In genomic region chr1:155911156-155912055, GRCh38 we compare ENCODE assay signal across 8 cellular contexts. TPM values are rescaled to one million over a fixed set of nuclear protein-coding genes. Genes with fewer than 3 reads are reported as not detected.
DNase-seq lines count a peak whose midpoint lies in the region; ATAC-seq and TF ChIP-seq lines count a peak whose summit lies in the region.

TSS of gene RIT1 (minus strand) at chr1:155911349. CDS start at chr1:155910761, 588 bp downstream.

- no peak for TF ChIP-seq EP300 in Ishikawa (IDR thresholded peaks at IDR 0.05; ENCODE audit: borderline replicate concordance)

- H2AFZ ChIP-seq in fibroblast of lung (ENCODE audit: low read length): no peak within 1 kb of the TSS

- H3K4me3 Mint-ChIP-seq in naive B cell: peak within 1 kb of the TSS; percentile 84 to 99 (median 97)
- peak within 1 kb of the TSS; percentile 95 for H3K4me3 Mint-ChIP-seq in stimulated activated memory B cell treated with anti-CD40 and anti-IgM and Interleukin-4, amounts not matched to agents 10 μg/mL and 1 μg/mL and 100 μg/mL, for 72 hours

- H3K27me3 ChIP-seq in fibroblast of lung (ENCODE audit: control insufficient read depth, insufficient read depth, low read length): no peaks in the 10 kb centered on the region

- H3K4me1 Mint-ChIP-seq in naive B cell: peaks cover 18 to 22% (median 21%) of the 10 kb centered on the region in 3 donors
- peaks cover 27% of the 10 kb centered on the region for H3K4me1 Mint-ChIP-seq in stimulated activated memory B cell treated with anti-CD40 and anti-IgM and Interleukin-4, amounts not matched to agents 10 μg/mL and 1 μg/mL and 100 μg/mL, for 72 hours

- H3K79me2 ChIP-seq in fibroblast of lung (ENCODE audit: control insufficient read depth, insufficient read depth, low read length): peaks cover 18% of the 10 kb centered on the region

- no peaks in the 10 kb centered on the region for H3K27me3 Mint-ChIP-seq in naive B cell
- no peaks in the 10 kb centered on the region for H3K27me3 Mint-ChIP-seq in stimulated activated memory B cell treated with anti-CD40 and anti-IgM and Interleukin-4, amounts not matched to agents 10 μg/mL and 1 μg/mL and 100 μg/mL, for 72 hours

- H3K36me3 ChIP-seq in fibroblast of lung (ENCODE audit: control insufficient read depth, insufficient read depth, low read length): peaks cover 9% of the 10 kb centered on the region

- H4K20me1 ChIP-seq in fibroblast of lung (ENCODE audit: control insufficient read depth, extremely low read depth, insufficient read depth, low read length): no peaks in the 10 kb centered on the region

- H3K27ac ChIP-seq in fibroblast of lung (ENCODE audit: insufficient read depth, low read length): peak within 1 kb of the TSS; percentile 94

- no peaks in the 10 kb centered on the region for H3K9me3 ChIP-seq in fibroblast of lung (ENCODE audit: control insufficient read depth, insufficient read depth, low read depth, low read length)

- peak within 1 kb of the TSS; percentile 97 to 100 (median 98) for H3K27ac Mint-ChIP-seq in naive B cell
- peak within 1 kb of the TSS; percentile 94 for H3K27ac Mint-ChIP-seq in stimulated activated memory B cell treated with anti-CD40 and anti-IgM and Interleukin-4, amounts not matched to agents 10 μg/mL and 1 μg/mL and 100 μg/mL, for 72 hours

- peak within 1 kb of the TSS; percentile 72 to 97 (median 89) for H3K4me3 ChIP-seq in fibroblast of lung (replicated peaks in 1 of 4; ENCODE audit: control extremely low read depth in 1 of 4, insufficient read depth in 1 of 4, low read depth in 3 of 4, low read length in 4 of 4)

- no peaks in the 10 kb centered on the region for H3K9me3 Mint-ChIP-seq in naive B cell
- no peaks in the 10 kb centered on the region for H3K9me3 Mint-ChIP-seq in stimulated activated memory B cell treated with anti-CD40 and anti-IgM and Interleukin-4, amounts not matched to agents 10 μg/mL and 1 μg/mL and 100 μg/mL, for 72 hours

- peak within 1 kb of the TSS; percentile 76 for H3K9ac ChIP-seq in fibroblast of lung (ENCODE audit: insufficient read depth, low read length)

- H3K36me3 Mint-ChIP-seq in naive B cell: peaks cover 0 to 9% of the 10 kb centered on the region in 2 donors
- H3K36me3 Mint-ChIP-seq in stimulated activated memory B cell treated with anti-CD40 and anti-IgM and Interleukin-4, amounts not matched to agents 10 μg/mL and 1 μg/mL and 100 μg/mL, for 72 hours: peaks cover 29% of the 10 kb centered on the region

- peak; percentile 6; the same call in 1 of the 2 replicates for TF ChIP-seq RAD21 in Ishikawa (IDR thresholded peaks at IDR 0.05; ENCODE audit: low read depth)

- DNase-seq in DMS53 (lab: John Stamatoyannopoulos, UW) (peak; percentile 93), RPMI8226 (peak; percentile 94), fibroblast of lung (ENCODE audit: low read depth in 2 of 2) (peak; percentile 72 to 79), naive B cell (peak; percentile 76)
- peak; percentile 70 to 78 for DNase-seq in activated T-helper 1 cell treated with anti-CD3 and anti-CD28 coated beads, Interleukin-2, amount 50 U/mL, for 16 hours (ENCODE audit: low read depth in 1 of 2, low spot score in 1 of 2)

- peak; percentile 85 for ATAC-seq in GM21529 (IDR thresholded peaks at IDR 0.05; ENCODE audit: unreplicated experiment)
- ATAC-seq in naive B cell (ENCODE audit: low read depth in 2 of 2): peak; percentile 97 to 98
- peak; percentile 98 for ATAC-seq in stimulated activated memory B cell treated with anti-CD40 and anti-IgM and Interleukin-4, amounts not matched to agents 10 μg/mL and 1 μg/mL and 100 μg/mL, for 72 hours

- peak within 1 kb of the TSS; percentile 92 for H3K4me2 ChIP-seq in fibroblast of lung (ENCODE audit: extremely low read depth, insufficient read depth, low read length)

- peak in 1 of 2 donors; percentile 4 for TF ChIP-seq CTCF in fibroblast of lung (conservative IDR thresholded peaks at IDR 0.05 in 1 of 2, IDR thresholded peaks at IDR 0.05 in 1 of 2; ENCODE audit: low read depth in 1 of 2, low read length in 2 of 2)

- peaks cover 6% of the 10 kb centered on the region for H3K4me1 ChIP-seq in fibroblast of lung (ENCODE audit: control insufficient read depth, extremely low read depth, insufficient read depth, low read length)

TF ChIP-seq in Ishikawa, 13 proteins besides CTCF, POLR2A, EP300 and RAD21:
- TF ChIP-seq YY1 (IDR thresholded peaks at IDR 0.05; ENCODE audit: low read depth) (peak; percentile 88), TAF1 (IDR thresholded peaks at IDR 0.05; ENCODE audit: low read depth) (peak; percentile 58; the same call in 1 of the 2 replicates), MAX (IDR thresholded peaks at IDR 0.05) (peak; percentile 40; the same call in 1 of the 2 replicates), USF1 (IDR thresholded peaks at IDR 0.05) (no peak), CEBPB (IDR thresholded peaks at IDR 0.05) (no peak), FOXM1 (IDR thresholded peaks at IDR 0.05; ENCODE audit: borderline replicate concordance, low read depth) (no peak), CREB1 (IDR thresholded peaks at IDR 0.05; ENCODE audit: low read depth) (0 out of 2 replicates have a peak, but pooled peaks have one; percentile 25), EGR1 (IDR thresholded peaks at IDR 0.05) (no peak), ZBTB7A (IDR thresholded peaks at IDR 0.05; ENCODE audit: low read depth) (no peak)

RNA-seq across cellular contexts. Expression of gene RIT1, which starts in this region (rescaled TPM):
- 25.2 and 33.4 TPM in 2 replicates for total RNA-seq in fibroblast of lung
- 51.0 and 56.8 TPM in 2 replicates for polyA plus RNA-seq in fibroblast of lung
- polyA plus RNA-seq in fibroblast of lung (2012): 27.7 and 28.5 TPM in 2 replicates
- polyA minus RNA-seq in fibroblast of lung (ENCODE audit: low replicate concordance): 7.9 and 10.4 TPM in 2 replicates
- 10 to 100 TPM in 5 of 6 donors, 1 to 10 TPM in 1; 5.2 to 30.0 (median 20.9) TPM for polyA plus RNA-seq in naive B cell (ENCODE audit: low read depth in 6 of 6)

Comparison
In these comparisons a context has a peak if more than half of its experiments do, and no peak if none do; other contexts are left out.
1. Peak in every context shown above with its lines: DNase-seq, ATAC-seq, H3K4me3 ChIP-seq and H3K27ac ChIP-seq.